ENCODE assay signal across 31 cellular contexts in genomic region chr2:227821043-227821942, GRCh38. TPM values are rescaled to one million over a fixed set of nuclear protein-coding genes. Genes with fewer than 3 reads are reported as not detected.
DNase-seq lines count a peak whose midpoint lies in the region; ATAC-seq, FAIRE-seq and TF ChIP-seq lines count a peak whose summit lies in the region.
"Had no signal": no experiment of that assay in that cellular context is flagged by ENCODE, and none has a peak within 500 bp of the region (broad histone marks: within the 10 kb centered on the region; RNA-seq: fewer than 3 reads in every experiment).

No MANE protein-coding gene starts in this region.

- no peaks in the 10 kb centered on the region for H3K9me3 Mint-ChIP-seq in activated CD4-positive, alpha-beta memory T cell treated with anti-CD3 and anti-CD28 coated beads for 36 hours
- H3K9me3 Mint-ChIP-seq: activated naive CD4-positive, alpha-beta T cell treated with anti-CD3 and anti-CD28 coated beads, Interleukin-2, amount 50 U/mL, for 24 hours; neural progenitor cell had no signal

- H3K9me3 ChIP-seq in MG63 (0 out of 2 replicates have a peak, but pooled peaks cover 2% of the 10 kb centered on the region), pancreas (no peaks in the 10 kb centered on the region)
- H3K9me3 ChIP-seq: ascending aorta, prostate gland had no signal

- peak; percentile 29 for DNase-seq in Daoy (ENCODE audit: low read depth)
- DNase-seq in MG63 = peak; percentile 34
- peak; percentile 71 for DNase-seq in fibroblast of mammary gland (ENCODE audit: low read depth)
- no peak for DNase-seq in pancreas
- DNase-seq in activated CD4-positive, alpha-beta memory T cell treated with anti-CD3 and anti-CD28 coated beads for 36 hours = no peak
- DNase-seq in amygdala (lab: John Stamatoyannopoulos, UW) = no peak
- DNase-seq in dedifferentiated amniotic fluid mesenchymal stem cell (ENCODE audit: extremely low spot score) = no peak
- DNase-seq: activated CD4-positive, alpha-beta T cell treated with anti-CD3 and anti-CD28 coated beads for 4 hours; activated T-cell treated with anti-CD3 and anti-CD28 coated beads, Interleukin-2, amount 50 U/mL, for 72 hours; erythroblast; foreskin melanocyte; GM23248; hippocampal formation; MV-4-11; NCI-H187 treated with DMSO at 0.1 percent for 48 hours; NCI-H2227 treated with DMSO at 0.1 percent for 48 hours; NCI-H748 treated with DMSO at 0.1 percent for 48 hours; SHP77 treated with DMSO at 0.1 percent for 48 hours; stimulated activated CD4-positive, alpha-beta T cell treated with anti-CD3 and anti-CD28 coated beads, Interleukin-2, amount 100 ng/mL, for 24 hours; T-cell had no signal

- H3K4me3 ChIP-seq in MG63 (no peak overlapping the region), fibroblast of mammary gland (ENCODE audit: control insufficient read depth, low read depth, low read length) (no peak overlapping the region), pancreas (no peak overlapping the region)
- H3K4me3 ChIP-seq: ascending aorta, GM23248, K562, neural progenitor cell, prostate gland had no signal

- no peaks in the 10 kb centered on the region for H3K4me1 ChIP-seq in pancreas
- H3K4me1 ChIP-seq: neural progenitor cell, prostate gland had no signal

- peaks cover 6% of the 10 kb centered on the region for H3K36me3 Mint-ChIP-seq in activated CD4-positive, alpha-beta memory T cell treated with anti-CD3 and anti-CD28 coated beads for 36 hours
- H3K36me3 Mint-ChIP-seq: activated naive CD4-positive, alpha-beta T cell treated with anti-CD3 and anti-CD28 coated beads, Interleukin-2, amount 50 U/mL, for 24 hours; neural progenitor cell; T-cell had no signal

- no peak overlapping the region for H3K4me3 Mint-ChIP-seq in activated CD4-positive, alpha-beta memory T cell treated with anti-CD3 and anti-CD28 coated beads for 36 hours
- H3K4me3 Mint-ChIP-seq: activated naive CD4-positive, alpha-beta T cell treated with anti-CD3 and anti-CD28 coated beads, Interleukin-2, amount 50 U/mL, for 24 hours; activated T-cell treated with anti-CD3 and anti-CD28 coated beads, Interleukin-2, amount 50 U/mL, for 72 hours; central memory CD8-positive, alpha-beta T cell; neural progenitor cell; stimulated activated effector memory CD8-positive, alpha-beta T cell treated with anti-CD3 and anti-CD28 coated beads, Interleukin-12 subunit alpha, Interleukin-12 subunit beta, amount 100 ng/mL, for 72 hours; T-cell had no signal

- CTCF ChIA-PET in activated CD4-positive, alpha-beta memory T cell treated with anti-CD3 and anti-CD28 coated beads for 36 hours (lab: Charles Lee) = no interaction called here

- H3K27ac ChIP-seq in pancreas = no peak overlapping the region
- H3K27ac ChIP-seq: ascending aorta, GM23248, neural progenitor cell, prostate gland had no signal

- FAIRE-seq in pancreas (lab: Jason Lieb, UNC) = no peak
- FAIRE-seq: GM12891, K562 had no signal

- POLR2A ChIA-PET in activated CD4-positive, alpha-beta memory T cell treated with anti-CD3 and anti-CD28 coated beads for 36 hours (lab: Charles Lee) = interaction anchor here (0.5 kb wide), 1 partner anchor 16 kb away, joined by 4 read pairs; no protein-coding TSS in a partner anchor

- H3K27me3 Mint-ChIP-seq in activated CD4-positive, alpha-beta memory T cell treated with anti-CD3 and anti-CD28 coated beads for 36 hours = peaks cover 5% of the 10 kb centered on the region

- H3K36me3 ChIP-seq in MG63 (0 out of 2 replicates have a peak, but pooled peaks cover 2% of the 10 kb centered on the region), pancreas (no peaks in the 10 kb centered on the region)
- H3K36me3 ChIP-seq: ascending aorta, neural progenitor cell, prostate gland had no signal

- WGBS in pancreas, 2 donors = 66 to 67% methylated on average over 4 of the region's 4 CpGs

- peaks cover 37% of the 10 kb centered on the region for H3K4me1 Mint-ChIP-seq in activated CD4-positive, alpha-beta memory T cell treated with anti-CD3 and anti-CD28 coated beads for 36 hours (ENCODE audit: low read depth)
- H3K4me1 Mint-ChIP-seq: central memory CD8-positive, alpha-beta T cell; neural progenitor cell had no signal

- no peaks in the 10 kb centered on the region for H3K27me3 ChIP-seq in MG63
- no peaks in the 10 kb centered on the region for H3K27me3 ChIP-seq in pancreas
- H3K27me3 ChIP-seq: ascending aorta, neural progenitor cell had no signal

- TF ChIP-seq CTCF in fibroblast of mammary gland (conservative IDR thresholded peaks at IDR 0.05; ENCODE audit: control insufficient read depth, insufficient read depth, low read depth, low read length) (no peak), pancreas (IDR thresholded peaks at IDR 0.05) (no peak)

- intact Hi-C loops in pancreas (cut with DNase I) = no loop called here
- intact Hi-C loops in activated CD4-positive, alpha-beta memory T cell treated with anti-CD3 and anti-CD28 coated beads for 36 hours (cut with micrococcal nuclease) = no loop called here

- ATAC-seq in pancreas (peak in 3 of 4 donors; percentile 21 to 53 (median 38)), GM18873 (IDR thresholded peaks at IDR 0.05; ENCODE audit: low FRiP score, unreplicated experiment) (no peak)
- ATAC-seq: activated T-cell treated with anti-CD3 and anti-CD28 coated beads, Interleukin-2, amount 50 U/mL, for 72 hours; K562; stimulated activated effector memory CD8-positive, alpha-beta T cell treated with anti-CD3 and anti-CD28 coated beads, Interleukin-12 subunit alpha, Interleukin-12 subunit beta, amount 100 ng/mL, for 72 hours; T-cell had no signal

- no peak overlapping the region for H3K27ac Mint-ChIP-seq in activated CD4-positive, alpha-beta memory T cell treated with anti-CD3 and anti-CD28 coated beads for 36 hours
- H3K27ac Mint-ChIP-seq: activated naive CD4-positive, alpha-beta T cell treated with anti-CD3 and anti-CD28 coated beads, Interleukin-2, amount 50 U/mL, for 24 hours; activated T-cell treated with anti-CD3 and anti-CD28 coated beads, Interleukin-2, amount 50 U/mL, for 72 hours; neural progenitor cell; stimulated activated effector memory CD8-positive, alpha-beta T cell treated with anti-CD3 and anti-CD28 coated beads, Interleukin-12 subunit alpha, Interleukin-12 subunit beta, amount 100 ng/mL, for 72 hours; T-cell had no signal

RNA-seq across cellular contexts. Expression of gene CCL20, which starts 7.7 kb away (rescaled TPM):
- total RNA-seq in Daoy (2014; rRNA removed; shearing (Covaris generic)) = 3.8 and 4.0 TPM in 2 replicates
- total RNA-seq in MG63 (2014; rRNA removed; shearing (Covaris generic); ENCODE audit: low replicate concordance) = 1.5 TPM in 1 of 2 replicates, not detected in the other
- 1 to 10 TPM in 2 of 6 donors, under 1 TPM in 3, not detected in 1; 0.23 to 8.5 (median 0.67) TPM for total RNA-seq in pancreas
- 1 to 10 TPM in 1 of 2 donors, under 1 TPM in 1; 0.75 to 8.8 TPM for polyA plus RNA-seq in pancreas
- 10 to 100 TPM; 72.0 to 74.7 TPM for total RNA-seq in activated CD4-positive, alpha-beta memory T cell treated with anti-CD3 and anti-CD28 coated beads for 36 hours
- total RNA-seq: ascending aorta, GM23248, skeletal muscle tissue, temporal lobe had no signal
- polyA plus RNA-seq: GM23248, K562 had no signal

RNA-seq across cellular contexts. Expression of gene DAW1, which starts 50.1 kb away (rescaled TPM):
- total RNA-seq in Daoy (2014; rRNA removed; shearing (Covaris generic)) = 0.63 and 5.2 TPM in 2 replicates
- 8.3 and 8.5 TPM in 2 replicates for total RNA-seq in MG63 (2014; rRNA removed; shearing (Covaris generic); ENCODE audit: low replicate concordance)
- under 1 TPM in 1 of 6 donors, not detected in 5; 0.25 TPM for total RNA-seq in pancreas
- not detected for polyA plus RNA-seq in pancreas
- total RNA-seq in activated CD4-positive, alpha-beta memory T cell treated with anti-CD3 and anti-CD28 coated beads for 36 hours = not detected
- total RNA-seq: activated T-cell treated with anti-CD3 and anti-CD28 coated beads, Interleukin-2, amount 50 U/mL, for 72 hours; ascending aorta; K562; skeletal muscle tissue; T-cell had no signal
- polyA plus RNA-seq: K562 had no signal

Comparison
In these comparisons a context has a peak if more than half of its experiments do, and no peak if none do; other contexts are left out.
1. DNase-seq: peak in Daoy (single experiment), MG63 (single experiment) and fibroblast of mammary gland (single experiment); none in pancreas (0 of 6), activated CD4-positive, alpha-beta memory T cell treated with anti-CD3 and anti-CD28 coated beads for 36 hours (single experiment), amygdala (0 of 56) and dedifferentiated amniotic fluid mesenchymal stem cell (single experiment).
2. RNA of gene CCL20, which starts 7.7 kb away (total RNA-seq): 72.0 to 74.7 TPM in activated CD4-positive, alpha-beta memory T cell treated with anti-CD3 and anti-CD28 coated beads for 36 hours; 3.8 to 4.0 TPM in Daoy, 1.5 TPM in MG63 and 0.23 to 8.5 TPM in pancreas; every median in the first group is over 4 times any median in the second.